Comparison of ENCODE assay signal across 1 cellular context in the genomic region with DNA sequence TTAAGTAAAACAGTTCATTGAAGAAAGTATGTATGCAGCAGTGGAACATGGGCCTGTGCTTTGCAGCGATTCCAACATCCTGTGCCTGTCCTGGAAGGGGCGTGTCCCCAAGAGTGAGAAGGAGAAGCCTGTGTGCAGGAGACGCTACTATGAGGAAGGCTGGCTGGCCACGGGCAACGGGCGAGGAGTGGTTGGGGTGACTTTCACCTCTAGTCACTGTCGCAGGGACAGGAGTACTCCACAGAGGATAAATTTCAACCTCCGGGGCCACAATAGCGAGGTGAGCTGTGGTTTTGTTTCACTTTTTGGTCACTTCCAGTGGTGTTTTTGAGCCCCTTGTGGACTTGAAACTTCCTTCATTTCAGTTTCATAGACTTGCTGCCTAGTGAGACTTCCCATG.
TF ChIP-seq lines count a peak whose summit lies in the region.

No MANE protein-coding gene starts in this region.

TF ChIP-seq in GM23338, 12 proteins besides CTCF, POLR2A, EP300 and RAD21:
- TF ChIP-seq ZNF462 (CRISPR knock-in tag; IDR thresholded peaks at IDR 0.05) (no peak), CREB1 (CRISPR knock-in tag; IDR thresholded peaks at IDR 0.05; ENCODE audit: low read depth) (no peak), EZH2phosphoT487 (IDR thresholded peaks at IDR 0.05; ENCODE audit: unreplicated experiment) (no peak), ZNF114 (CRISPR knock-in tag; IDR thresholded peaks at IDR 0.05) (no peak), JUNB (IDR thresholded peaks at IDR 0.05; ENCODE audit: unreplicated experiment) (no peak), ZNF331 (CRISPR knock-in tag; IDR thresholded peaks at IDR 0.05; ENCODE audit: low read depth) (no peak)
- TF ChIP-seq, protein P1, sequence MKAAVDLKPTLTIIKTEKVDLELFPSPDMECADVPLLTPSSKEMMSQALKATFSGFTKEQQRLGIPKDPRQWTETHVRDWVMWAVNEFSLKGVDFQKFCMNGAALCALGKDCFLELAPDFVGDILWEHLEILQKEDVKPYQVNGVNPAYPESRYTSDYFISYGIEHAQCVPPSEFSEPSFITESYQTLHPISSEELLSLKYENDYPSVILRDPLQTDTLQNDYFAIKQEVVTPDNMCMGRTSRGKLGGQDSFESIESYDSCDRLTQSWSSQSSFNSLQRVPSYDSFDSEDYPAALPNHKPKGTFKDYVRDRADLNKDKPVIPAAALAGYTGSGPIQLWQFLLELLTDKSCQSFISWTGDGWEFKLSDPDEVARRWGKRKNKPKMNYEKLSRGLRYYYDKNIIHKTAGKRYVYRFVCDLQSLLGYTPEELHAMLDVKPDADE (IDR thresholded peaks at IDR 0.05) = no peak
- TF ChIP-seq, protein P2, sequence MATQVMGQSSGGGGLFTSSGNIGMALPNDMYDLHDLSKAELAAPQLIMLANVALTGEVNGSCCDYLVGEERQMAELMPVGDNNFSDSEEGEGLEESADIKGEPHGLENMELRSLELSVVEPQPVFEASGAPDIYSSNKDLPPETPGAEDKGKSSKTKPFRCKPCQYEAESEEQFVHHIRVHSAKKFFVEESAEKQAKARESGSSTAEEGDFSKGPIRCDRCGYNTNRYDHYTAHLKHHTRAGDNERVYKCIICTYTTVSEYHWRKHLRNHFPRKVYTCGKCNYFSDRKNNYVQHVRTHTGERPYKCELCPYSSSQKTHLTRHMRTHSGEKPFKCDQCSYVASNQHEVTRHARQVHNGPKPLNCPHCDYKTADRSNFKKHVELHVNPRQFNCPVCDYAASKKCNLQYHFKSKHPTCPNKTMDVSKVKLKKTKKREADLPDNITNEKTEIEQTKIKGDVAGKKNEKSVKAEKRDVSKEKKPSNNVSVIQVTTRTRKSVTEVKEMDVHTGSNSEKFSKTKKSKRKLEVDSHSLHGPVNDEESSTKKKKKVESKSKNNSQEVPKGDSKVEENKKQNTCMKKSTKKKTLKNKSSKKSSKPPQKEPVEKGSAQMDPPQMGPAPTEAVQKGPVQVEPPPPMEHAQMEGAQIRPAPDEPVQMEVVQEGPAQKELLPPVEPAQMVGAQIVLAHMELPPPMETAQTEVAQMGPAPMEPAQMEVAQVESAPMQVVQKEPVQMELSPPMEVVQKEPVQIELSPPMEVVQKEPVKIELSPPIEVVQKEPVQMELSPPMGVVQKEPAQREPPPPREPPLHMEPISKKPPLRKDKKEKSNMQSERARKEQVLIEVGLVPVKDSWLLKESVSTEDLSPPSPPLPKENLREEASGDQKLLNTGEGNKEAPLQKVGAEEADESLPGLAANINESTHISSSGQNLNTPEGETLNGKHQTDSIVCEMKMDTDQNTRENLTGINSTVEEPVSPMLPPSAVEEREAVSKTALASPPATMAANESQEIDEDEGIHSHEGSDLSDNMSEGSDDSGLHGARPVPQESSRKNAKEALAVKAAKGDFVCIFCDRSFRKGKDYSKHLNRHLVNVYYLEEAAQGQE (IDR thresholded peaks at IDR 0.05; ENCODE audit: unreplicated experiment) = no peak
